In genomic region chr19:6467384-6467783, GRCh38 we compare ENCODE assay signal across 32 cellular contexts. TPM values are rescaled to one million over a fixed set of nuclear protein-coding genes. Genes with fewer than 3 reads are reported as not detected.
"Had no signal": no experiment of that assay in that cellular context is flagged by ENCODE, and none has a peak within 500 bp of the region (broad histone marks: within the 10 kb centered on the region; RNA-seq: fewer than 3 reads in every experiment).

No MANE protein-coding gene starts in this region.

- H3K27ac ChIP-seq: ascending aorta, cardiac muscle cell, gastrocnemius medialis, left ventricle myocardium inferior, parathyroid adenoma, psoas muscle, tibial nerve had no signal

- H3K4me1 ChIP-seq: ascending aorta, gastrocnemius medialis, psoas muscle had no signal

- H3K27me3 ChIP-seq: ascending aorta had no signal

- H3K4me3 Mint-ChIP-seq: activated CD4-positive, alpha-beta memory T cell treated with anti-CD3 and anti-CD28 coated beads, Interleukin-2, amount 10 ng/mL, durations not matched to agents 7 days and 5 days; activated CD4-positive, alpha-beta T cell treated with anti-CD3 and anti-CD28 coated beads, Interleukin-2, amount 10 ng/mL, durations not matched to agents 7 days and 5 days; activated naive CD8-positive, alpha-beta T cell; activated T-cell treated with anti-CD3 and anti-CD28 coated beads, Interleukin-2, amount 50 U/mL, for 4 hours; brain; effector memory CD8-positive, alpha-beta T cell; nephron progenitor cell; stimulated activated naive B cell treated with anti-CD40 and anti-IgM and Interleukin-4, amounts not matched to agents 10 μg/mL and 1 μg/mL and 100 μg/mL, for 72 hours had no signal

- H3K27me3 Mint-ChIP-seq: activated CD4-positive, alpha-beta memory T cell treated with anti-CD3 and anti-CD28 coated beads, Interleukin-2, amount 10 ng/mL, durations not matched to agents 7 days and 5 days; activated CD4-positive, alpha-beta T cell treated with anti-CD3 and anti-CD28 coated beads, Interleukin-2, amount 10 ng/mL, durations not matched to agents 7 days and 5 days; activated naive CD8-positive, alpha-beta T cell had no signal

- H3K36me3 Mint-ChIP-seq: brain had no signal

- H3K27ac Mint-ChIP-seq: activated CD4-positive, alpha-beta memory T cell treated with anti-CD3 and anti-CD28 coated beads, Interleukin-2, amount 10 ng/mL, durations not matched to agents 7 days and 5 days; activated CD4-positive, alpha-beta T cell treated with anti-CD3 and anti-CD28 coated beads, Interleukin-2, amount 10 ng/mL, durations not matched to agents 7 days and 5 days; activated T-helper 2 cell treated with anti-CD3 and anti-CD28 coated beads, Interferon-gamma antibody, Interleukin-2, Interleukin-4, amounts not matched to agents 10 μg/mL and 5 μg/mL and 100 μg/mL, durations not matched to agents 14 hours and 24 hours and 36 hours; brain; nephron progenitor cell; stimulated activated naive B cell treated with anti-CD40 and anti-IgM and Interleukin-4, amounts not matched to agents 10 μg/mL and 1 μg/mL and 100 μg/mL, for 72 hours had no signal

- H3K9me3 ChIP-seq: ascending aorta, gastrocnemius medialis, left ventricle myocardium inferior, psoas muscle, tibial nerve had no signal

- H3K9me3 Mint-ChIP-seq: activated CD4-positive, alpha-beta memory T cell treated with anti-CD3 and anti-CD28 coated beads, Interleukin-2, amount 10 ng/mL, durations not matched to agents 7 days and 5 days; activated CD4-positive, alpha-beta T cell treated with anti-CD3 and anti-CD28 coated beads, Interleukin-2, amount 10 ng/mL, durations not matched to agents 7 days and 5 days; activated T-cell treated with anti-CD3 and anti-CD28 coated beads, Interleukin-2, amount 50 U/mL, for 4 hours; activated T-helper 2 cell treated with anti-CD3 and anti-CD28 coated beads, Interferon-gamma antibody, Interleukin-2, Interleukin-4, amounts not matched to agents 10 μg/mL and 5 μg/mL and 100 μg/mL, durations not matched to agents 14 hours and 24 hours and 36 hours; effector memory CD8-positive, alpha-beta T cell; nephron progenitor cell; stimulated activated naive B cell treated with anti-CD40 and anti-IgM and Interleukin-4, amounts not matched to agents 10 μg/mL and 1 μg/mL and 100 μg/mL, for 72 hours had no signal

- DNase-seq: activated CD4-positive, alpha-beta memory T cell treated with anti-CD3 and anti-CD28 coated beads, Interleukin-2, amount 10 ng/mL, durations not matched to agents 7 days and 5 days; activated CD4-positive, alpha-beta T cell treated with anti-CD3 and anti-CD28 coated beads for 1 hour; activated CD4-positive, alpha-beta T cell treated with anti-CD3 and anti-CD28 coated beads, Interleukin-2, amount 10 ng/mL, durations not matched to agents 7 days and 5 days; activated CD8-positive, alpha-beta memory T cell treated with anti-CD3 and anti-CD28 coated beads, Interleukin-2, amount 50 U/mL, for 48 hours; activated T-cell treated with anti-CD3 and anti-CD28 coated beads, Interleukin-2, amount 50 U/mL, for 4 hours; cortex of kidney; effector memory CD8-positive, alpha-beta T cell; erythroblast; gastrocnemius medialis; glutamatergic neuron; islet precursor cell; left ventricle myocardium inferior; mesendoderm; nephron progenitor cell; psoas muscle; stimulated activated CD4-positive, alpha-beta T cell treated with anti-CD3 and anti-CD28 coated beads, Interleukin-1b, Interleukin-23, amount 100 ng/mL, for 48 hours; stimulated activated CD4-positive, alpha-beta T cell treated with anti-CD3 and anti-CD28 coated beads, Interleukin-4, amount 100 ng/mL, for 4 hours; stimulated activated CD8-positive, alpha-beta memory T cell treated with anti-CD3 and anti-CD28 coated beads, Interleukin-4, amount 100 ng/mL, for 48 hours; stimulated activated naive B cell treated with anti-CD40 and anti-IgM and Interleukin-4, amounts not matched to agents 10 μg/mL and 1 μg/mL and 100 μg/mL, for 72 hours had no signal

- H3K4me3 ChIP-seq: ascending aorta, cardiac muscle cell, gastrocnemius medialis, left ventricle myocardium inferior, lung, psoas muscle, smooth muscle cell, tibial nerve had no signal

- H3K4me1 Mint-ChIP-seq: activated CD4-positive, alpha-beta memory T cell treated with anti-CD3 and anti-CD28 coated beads, Interleukin-2, amount 10 ng/mL, durations not matched to agents 7 days and 5 days; brain had no signal

- ATAC-seq: activated T-cell treated with anti-CD3 and anti-CD28 coated beads, Interleukin-2, amount 50 U/mL, for 4 hours; effector memory CD8-positive, alpha-beta T cell; gastrocnemius medialis; psoas muscle; stimulated activated naive B cell treated with anti-CD40 and anti-IgM and Interleukin-4, amounts not matched to agents 10 μg/mL and 1 μg/mL and 100 μg/mL, for 72 hours had no signal

- H3K36me3 ChIP-seq: ascending aorta, cardiac muscle cell, gastrocnemius medialis, left ventricle myocardium inferior, tibial nerve had no signal

RNA-seq across cellular contexts. Expression of gene CRB3, which starts 3.3 kb away (rescaled TPM):
- total RNA-seq: ascending aorta; left ventricle myocardium inferior; psoas muscle; T-helper 1 cell treated with Interleukin-12 subunit alpha and Interleukin-12 subunit beta and Interleukin-4 antibody, amounts not matched to agents 30 ng/mL and 1 ng/mL, for 36 hours; tibial nerve had no signal

RNA-seq across cellular contexts. Expression of gene DENND1C, which starts 14.2 kb away (rescaled TPM):
- total RNA-seq: chondrocyte, smooth muscle cell had no signal

RNA-seq across cellular contexts. Expression of gene SLC25A41, which starts 33.8 kb away (rescaled TPM):
- total RNA-seq: activated CD4-positive, alpha-beta memory T cell treated with anti-CD3 and anti-CD28 coated beads, Interleukin-2, amount 10 ng/mL, durations not matched to agents 7 days and 5 days; activated T-cell treated with anti-CD3 and anti-CD28 coated beads, Interleukin-2, amount 50 U/mL, for 4 hours; ascending aorta; mononuclear cell; smooth muscle cell; urinary bladder had no signal

RNA-seq across cellular contexts. Expression of gene TUBB4A, which starts 34.7 kb away (rescaled TPM):
- total RNA-seq: smooth muscle cell had no signal
- polyA plus RNA-seq: smooth muscle cell had no signal
